In the genomic region with DNA sequence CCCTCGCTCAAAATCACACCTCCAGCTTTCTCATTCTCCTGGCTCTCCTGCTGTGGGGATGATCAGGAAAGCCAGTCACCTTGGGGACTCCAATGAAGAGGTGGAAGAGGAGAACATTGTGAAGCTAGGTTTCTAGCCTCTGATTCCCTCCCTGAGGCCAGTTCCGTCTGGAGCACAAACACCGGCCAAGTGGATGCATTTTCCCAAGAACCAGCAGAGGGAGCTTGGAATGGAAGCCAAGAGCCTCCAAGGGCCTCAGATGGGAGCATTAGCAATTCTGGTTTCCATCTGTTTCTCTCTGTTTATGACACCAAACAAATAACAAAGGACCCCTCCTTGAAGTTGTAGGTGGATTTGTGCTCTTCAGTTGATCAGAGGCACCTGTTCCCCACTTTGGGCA, we compare ENCODE assay signal across 10 cellular contexts. TPM values are rescaled to one million over a fixed set of nuclear protein-coding genes. Genes with fewer than 3 reads are reported as not detected.
DNase-seq lines count a peak whose midpoint lies in the region; ATAC-seq and TF ChIP-seq lines count a peak whose summit lies in the region.
"Had no signal": no experiment of that assay in that cellular context is flagged by ENCODE, and none has a peak within 500 bp of the region (broad histone marks: within the 10 kb centered on the region; RNA-seq: fewer than 3 reads in every experiment).

No MANE protein-coding gene starts in this region.

- H4K20me1 ChIP-seq in Karpas-422 (ENCODE audit: insufficient read depth, low read depth, low read length), result no peaks in the 10 kb centered on the region

- no peak overlapping the region for H3K9ac ChIP-seq in Karpas-422 (ENCODE audit: low read length)

- ATAC-seq in left cardiac atrium, result peak; percentile 76 to 83
- ATAC-seq in CD8-positive, alpha-beta T cell, result no peak

- intact Hi-C loops in left cardiac atrium (cut with DNase I), result loop anchor here in 1 of 2 donors (10.0 kb wide), 1 partner anchor 216 kb away; the partner anchor contains the start of gene CLSTN2
- intact Hi-C loops in CD8-positive, alpha-beta T cell (cut with DNase I, micrococcal nuclease), result no loop called here

- no peaks in the 10 kb centered on the region for H3K36me3 ChIP-seq in Karpas-422 (ENCODE audit: insufficient read depth, low read length)
- no peaks in the 10 kb centered on the region for H3K36me3 ChIP-seq in CD8-positive, alpha-beta T cell (ENCODE audit: insufficient read depth, low read length)
- H3K36me3 ChIP-seq: tibial nerve had no signal

- H3K4me1 Mint-ChIP-seq in CD8-positive, alpha-beta T cell (ENCODE audit: low read depth), result no peaks in the 10 kb centered on the region

- CTCF ChIA-PET in CD8-positive, alpha-beta T cell (lab: Charles Lee), result no interaction called here

- no peak overlapping the region for H3K4me3 Mint-ChIP-seq in CD8-positive, alpha-beta T cell

- DNase-seq in NCI-H1417 (lab: John Stamatoyannopoulos, UW) (peak; percentile 29 to 66 (median 60)), NCI-H1417 treated with DMSO at 0.1 percent for 48 hours (lab: John Stamatoyannopoulos, UW) (no peak), RKO (ENCODE audit: low spot score) (peak; percentile 29), left cardiac atrium (peak; percentile 37), stromal cell of bone marrow (ENCODE audit: low read depth) (peak; percentile 20), NCI-H345 treated with DMSO at 0.1 percent for 48 hours (lab: John Stamatoyannopoulos, UW; ENCODE audit: unreplicated experiment) (no peak), Karpas-422 (no peak)
- DNase-seq in CD8-positive, alpha-beta T cell, result no peak

- no peak overlapping the region for H3K27ac ChIP-seq in Karpas-422 (ENCODE audit: low read length)
- H3K27ac ChIP-seq in CD8-positive, alpha-beta T cell (ENCODE audit: low read depth, low read length), result no peak overlapping the region
- H3K27ac ChIP-seq: SK-N-MC, tibial nerve had no signal

- no peaks in the 10 kb centered on the region for H3K79me2 ChIP-seq in Karpas-422 (ENCODE audit: low read length)

- H3K4me2 ChIP-seq in Karpas-422 (ENCODE audit: low read depth, low read length, poor library complexity, severe bottlenecking), result no peak overlapping the region

- no peak overlapping the region for H3K27ac Mint-ChIP-seq in CD8-positive, alpha-beta T cell

- no peaks in the 10 kb centered on the region for H3K27me3 ChIP-seq in Karpas-422 (ENCODE audit: low read length)
- no peaks in the 10 kb centered on the region for H3K27me3 ChIP-seq in CD8-positive, alpha-beta T cell (ENCODE audit: insufficient read depth, low read length)
- H3K27me3 ChIP-seq: tibial nerve had no signal

- TF ChIP-seq CTCF in CD8-positive, alpha-beta T cell (IDR thresholded peaks at IDR 0.05), result no peak

- no peaks in the 10 kb centered on the region for H3K9me2 ChIP-seq in Karpas-422 (replicated peaks; ENCODE audit: insufficient read depth, low read length)

- no peak overlapping the region for H2AFZ ChIP-seq in Karpas-422 (ENCODE audit: low read length)

- no peaks in the 10 kb centered on the region for H3K4me1 ChIP-seq in Karpas-422 (ENCODE audit: low read length)
- H3K4me1 ChIP-seq in CD8-positive, alpha-beta T cell (ENCODE audit: insufficient read depth, low read length), result no peaks in the 10 kb centered on the region
- H3K4me1 ChIP-seq: tibial nerve had no signal

- no peaks in the 10 kb centered on the region for H3K9me3 Mint-ChIP-seq in CD8-positive, alpha-beta T cell

- no peaks in the 10 kb centered on the region for H3K36me3 Mint-ChIP-seq in CD8-positive, alpha-beta T cell

- no peak overlapping the region for H3K4me3 ChIP-seq in Karpas-422 (ENCODE audit: low read length)
- no peak overlapping the region for H3K4me3 ChIP-seq in CD8-positive, alpha-beta T cell (ENCODE audit: low read depth, low read length)
- H3K4me3 ChIP-seq: SK-N-MC, tibial nerve had no signal

- H3K27me3 Mint-ChIP-seq in CD8-positive, alpha-beta T cell (ENCODE audit: low read depth), result peaks cover 4% of the 10 kb centered on the region

- no peaks in the 10 kb centered on the region for H3K9me3 ChIP-seq in Karpas-422 (ENCODE audit: low read length)
- H3K9me3 ChIP-seq in CD8-positive, alpha-beta T cell (ENCODE audit: low read length), result no peaks in the 10 kb centered on the region
- H3K9me3 ChIP-seq: tibial nerve had no signal

- POLR2A ChIA-PET in CD8-positive, alpha-beta T cell (lab: Charles Lee), result no interaction called here

RNA-seq across cellular contexts. Expression of gene NMNAT3, which starts 40.6 kb away (rescaled TPM):
- total RNA-seq in left cardiac atrium, result 10 to 100 TPM; 13.0 to 14.8 TPM
- total RNA-seq in Karpas-422 (2014; rRNA removed; shearing (Covaris generic); ENCODE audit: low replicate concordance), result not detected in 2 replicates
- 1 to 10 TPM in 1 of 2 experiments, under 1 TPM in 1; 0.81 to 1.2 TPM for total RNA-seq in CD8-positive, alpha-beta T cell

Comparison
In these comparisons a context has a peak if more than half of its experiments do, and no peak if none do; other contexts are left out.
1. DNase-seq: peak in NCI-H1417 (3 of 3), RKO (single experiment), left cardiac atrium (single experiment) and stromal cell of bone marrow (single experiment); none in NCI-H1417 treated with DMSO at 0.1 percent for 48 hours (single experiment), NCI-H345 treated with DMSO at 0.1 percent for 48 hours (single experiment), Karpas-422 (single experiment) and CD8-positive, alpha-beta T cell (0 of 7).
2. RNA of gene NMNAT3, which starts 40.6 kb away (total RNA-seq): 13.0 to 14.8 TPM in left cardiac atrium; 0.81 to 1.2 TPM in CD8-positive, alpha-beta T cell and not detected in Karpas-422; every median in the first group is over 4 times any median in the second.